ENCODE assay signal across 14 cellular contexts in the genomic region with DNA sequence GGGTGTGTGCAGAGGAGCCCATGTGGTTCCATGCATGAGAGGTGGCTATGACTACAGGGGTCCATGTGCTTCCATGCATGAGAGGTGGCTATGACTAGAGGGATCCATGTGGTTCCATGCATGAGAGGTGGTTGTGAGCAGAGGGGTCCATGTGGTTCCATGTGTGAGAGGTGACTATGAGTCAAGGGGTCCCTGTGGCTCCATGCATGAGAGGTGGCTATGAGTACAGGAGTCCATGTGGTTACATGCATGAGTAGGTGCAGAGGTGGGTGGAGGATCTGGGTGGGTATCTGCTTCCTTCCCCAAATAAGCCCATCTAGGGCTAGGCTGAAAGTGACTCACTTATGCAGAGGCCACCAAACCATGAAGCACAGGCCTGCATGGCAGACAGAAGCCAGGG.
DNase-seq lines count a peak whose midpoint lies in the region; ATAC-seq and TF ChIP-seq lines count a peak whose summit lies in the region.
"Had no signal": no experiment of that assay in that cellular context is flagged by ENCODE, and none has a peak within 500 bp of the region (broad histone marks: within the 10 kb centered on the region; RNA-seq: fewer than 3 reads in every experiment).

No MANE protein-coding gene starts in this region.

- H3K27ac Mint-ChIP-seq in chondrocyte (ENCODE audit: unreplicated experiment), result no peak overlapping the region

- peaks cover 0 to 100% of the 10 kb centered on the region in 2 donors for H3K36me3 ChIP-seq in gastroesophageal sphincter
- H3K36me3 ChIP-seq: neutrophil, SJCRH30, transverse colon had no signal

- peak overlapping the region in 3 of 4 donors; percentile 16 to 97 (median 72) for H3K27ac ChIP-seq in gastroesophageal sphincter
- H3K27ac ChIP-seq: neutrophil, SJCRH30 had no signal

- H3K9me3 ChIP-seq in gastroesophageal sphincter, result no peaks in the 10 kb centered on the region
- H3K9me3 ChIP-seq: neutrophil, SJCRH30, transverse colon had no signal

- peaks cover 36% of the 10 kb centered on the region for H3K4me1 Mint-ChIP-seq in chondrocyte (ENCODE audit: low read depth)

- no peak overlapping the region for H3K4me3 Mint-ChIP-seq in chondrocyte (ENCODE audit: unreplicated experiment)

- ATAC-seq in HG03025 (IDR thresholded peaks at IDR 0.05; ENCODE audit: low FRiP score, unreplicated experiment) (peak; percentile 62), gastroesophageal sphincter (no peak)

- H3K27me3 Mint-ChIP-seq in chondrocyte (ENCODE audit: low read depth), result no peaks in the 10 kb centered on the region

- TF ChIP-seq POLR2A in gastroesophageal sphincter (IDR thresholded peaks at IDR 0.05), result no peak

- no peak for TF ChIP-seq EP300 in gastroesophageal sphincter (IDR thresholded peaks at IDR 0.05)

- H3K4me1 ChIP-seq in gastroesophageal sphincter, result peaks cover 0 to 93% (median 40%) of the 10 kb centered on the region in 3 donors

- DNase-seq in stimulated activated CD4-positive, alpha-beta T cell treated with anti-CD3 and anti-CD28 coated beads, Interleukin-1b, Interleukin-23, amount 100 ng/mL, for 48 hours, result peak; percentile 11
- no peak for DNase-seq in stimulated activated CD4-positive, alpha-beta T cell treated with anti-CD3 and anti-CD28 coated beads, Interleukin-4, amount 100 ng/mL, for 1 hour
- DNase-seq in chondrocyte (ENCODE audit: low spot score) (no peak), NCI-H187 (lab: John Stamatoyannopoulos, UW) (no peak), NCI-H345 treated with DMSO at 0.1 percent for 48 hours (lab: John Stamatoyannopoulos, UW; ENCODE audit: unreplicated experiment) (no peak)
- DNase-seq in effector CD8-positive, alpha-beta T cell (lab: John Stamatoyannopoulos, UW), result no peak
- DNase-seq: activated CD4-positive, alpha-beta T cell treated with anti-CD3 and anti-CD28 coated beads for 48 hours; NCI-H2171 treated with DMSO at 0.1 percent for 48 hours; SJCRH30; stimulated activated CD4-positive, alpha-beta T cell treated with anti-CD3 and anti-CD28 coated beads, Interleukin-4, amount 100 ng/mL, for 4 hours; transverse colon had no signal

- no peaks in the 10 kb centered on the region for H3K9me3 Mint-ChIP-seq in chondrocyte (ENCODE audit: low read depth)

- H3K36me3 Mint-ChIP-seq in chondrocyte (ENCODE audit: low read depth), result peaks cover 42% of the 10 kb centered on the region

- no peak for TF ChIP-seq CTCF in gastroesophageal sphincter (IDR thresholded peaks at IDR 0.05)
- no peak for TF ChIP-seq CTCF in chondrocyte (IDR thresholded peaks at IDR 0.05)

- no peaks in the 10 kb centered on the region for H3K27me3 ChIP-seq in gastroesophageal sphincter
- H3K27me3 ChIP-seq: neutrophil, SJCRH30, transverse colon had no signal

- no peak overlapping the region for H3K4me3 ChIP-seq in gastroesophageal sphincter
- H3K4me3 ChIP-seq: SJCRH30, transverse colon had no signal
